ENCODE assay signal across 5 cellular contexts in genomic region chr3:454986-455385, GRCh38.
"Had no signal": no experiment of that assay in that cellular context is flagged by ENCODE, and none has a peak within 500 bp of the region (broad histone marks: within the 10 kb centered on the region; RNA-seq: fewer than 3 reads in every experiment).

No MANE protein-coding gene starts in this region.

- H3K27ac Mint-ChIP-seq: GM23338, H9 had no signal

- ATAC-seq: GM23338, K562 had no signal

- H3K4me3 ChIP-seq: GM23338, K562 had no signal

- DNase-seq: H9, HCEC 1CT, IMR-90 had no signal

- H3K4me1 Mint-ChIP-seq: GM23338 had no signal

- H3K9me3 Mint-ChIP-seq: H9 had no signal

- H3K4me3 Mint-ChIP-seq: GM23338, H9 had no signal
